In the genomic region with DNA sequence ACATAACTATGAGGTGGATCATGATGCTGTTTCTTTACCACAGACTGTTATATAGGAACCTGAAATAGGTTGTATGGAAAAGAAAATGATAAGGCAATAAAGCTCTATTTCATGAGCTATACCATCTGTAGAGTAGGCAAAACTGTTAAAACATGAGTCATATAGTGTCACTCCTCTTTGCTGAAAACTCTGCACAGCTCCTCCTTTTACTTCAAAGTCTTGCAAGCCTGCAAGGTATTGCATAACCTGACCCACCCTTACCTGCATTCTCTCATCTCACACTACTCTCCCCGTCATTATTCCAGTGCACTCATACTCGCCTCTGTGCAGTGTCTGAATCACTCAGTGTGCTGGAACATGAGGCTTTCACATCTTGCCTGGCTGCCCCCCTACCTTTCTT, we compare ENCODE assay signal across 1 cellular context.
TF ChIP-seq lines count a peak whose summit lies in the region.

No MANE protein-coding gene starts in this region.

TF ChIP-seq in WTC11, 78 proteins besides CTCF, POLR2A, EP300 and RAD21:
- TF ChIP-seq TEAD4 (CRISPR knock-in tag; IDR thresholded peaks at IDR 0.05) (no peak), IRF1 (CRISPR knock-in tag; IDR thresholded peaks at IDR 0.05) (no peak), NFE2L1 (CRISPR knock-in tag; IDR thresholded peaks at IDR 0.05) (no peak), JAZF1 (CRISPR knock-in tag; IDR thresholded peaks at IDR 0.05) (no peak), IRF2 (CRISPR knock-in tag; IDR thresholded peaks at IDR 0.05; ENCODE audit: borderline replicate concordance, low read depth) (no peak), SP1 (CRISPR knock-in tag; conservative IDR thresholded peaks at IDR 0.05) (no peak)
- TF ChIP-seq, protein P1, sequence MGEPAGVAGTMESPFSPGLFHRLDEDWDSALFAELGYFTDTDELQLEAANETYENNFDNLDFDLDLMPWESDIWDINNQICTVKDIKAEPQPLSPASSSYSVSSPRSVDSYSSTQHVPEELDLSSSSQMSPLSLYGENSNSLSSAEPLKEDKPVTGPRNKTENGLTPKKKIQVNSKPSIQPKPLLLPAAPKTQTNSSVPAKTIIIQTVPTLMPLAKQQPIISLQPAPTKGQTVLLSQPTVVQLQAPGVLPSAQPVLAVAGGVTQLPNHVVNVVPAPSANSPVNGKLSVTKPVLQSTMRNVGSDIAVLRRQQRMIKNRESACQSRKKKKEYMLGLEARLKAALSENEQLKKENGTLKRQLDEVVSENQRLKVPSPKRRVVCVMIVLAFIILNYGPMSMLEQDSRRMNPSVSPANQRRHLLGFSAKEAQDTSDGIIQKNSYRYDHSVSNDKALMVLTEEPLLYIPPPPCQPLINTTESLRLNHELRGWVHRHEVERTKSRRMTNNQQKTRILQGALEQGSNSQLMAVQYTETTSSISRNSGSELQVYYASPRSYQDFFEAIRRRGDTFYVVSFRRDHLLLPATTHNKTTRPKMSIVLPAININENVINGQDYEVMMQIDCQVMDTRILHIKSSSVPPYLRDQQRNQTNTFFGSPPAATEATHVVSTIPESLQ (CRISPR knock-in tag; IDR thresholded peaks at IDR 0.05), result no peak
